Comparison of ENCODE assay signal across 27 cellular contexts in the genomic region with DNA sequence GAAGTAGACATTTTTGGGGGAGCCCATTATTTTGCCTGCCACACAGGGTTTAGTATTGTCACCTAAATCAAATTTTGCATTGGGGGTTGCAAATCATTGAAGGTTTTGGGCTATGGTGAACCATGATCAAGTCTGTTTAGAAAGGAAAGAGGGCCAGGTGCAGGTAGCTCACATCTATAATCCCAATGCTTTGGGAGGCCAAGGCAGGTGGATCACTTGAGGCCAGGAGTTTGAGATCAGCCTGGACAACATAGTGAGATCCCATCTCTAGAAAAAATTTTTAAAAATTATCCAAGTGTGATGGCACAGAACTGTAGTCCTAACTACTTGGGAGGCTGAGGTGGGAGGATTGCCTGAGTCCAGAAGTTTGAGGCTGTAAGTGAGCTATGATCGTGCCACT.
"Had no signal": no experiment of that assay in that cellular context is flagged by ENCODE, and none has a peak within 500 bp of the region (broad histone marks: within the 10 kb centered on the region; RNA-seq: fewer than 3 reads in every experiment).

No MANE protein-coding gene starts in this region.

- H3K27ac ChIP-seq: neural progenitor cell, ovary, parathyroid adenoma, psoas muscle, right lobe of liver, sigmoid colon, stomach, thoracic aorta, thyroid gland, tibial nerve, upper lobe of left lung, vagina had no signal

- H3K27ac Mint-ChIP-seq: nephron; neural progenitor cell; stimulated activated effector memory CD8-positive, alpha-beta T cell treated with anti-CD3 and anti-CD28 coated beads, Interleukin-12 subunit alpha, Interleukin-12 subunit beta, amount 100 ng/mL, for 72 hours; stimulated activated naive CD8-positive, alpha-beta T cell treated with anti-CD3 and anti-CD28 coated beads, Interleukin-15, Interleukin-2, amounts not matched to agents 100 ng/mL and 50 ng/mL, for 24 hours had no signal

- H3K9me3 Mint-ChIP-seq: natural killer cell; nephron; stimulated activated effector memory CD8-positive, alpha-beta T cell treated with anti-CD3 and anti-CD28 coated beads, Interleukin-12 subunit alpha, Interleukin-12 subunit beta, amount 100 ng/mL, for 72 hours; stimulated activated naive CD8-positive, alpha-beta T cell treated with anti-CD3 and anti-CD28 coated beads, Interleukin-15, Interleukin-2, amounts not matched to agents 100 ng/mL and 50 ng/mL, for 24 hours had no signal

- H2AFZ ChIP-seq: neural progenitor cell, parathyroid adenoma had no signal

- H3K36me3 Mint-ChIP-seq: natural killer cell had no signal

- H3K9ac ChIP-seq: neural progenitor cell, parathyroid adenoma had no signal

- H3K27me3 ChIP-seq: neural progenitor cell, ovary, right lobe of liver, sigmoid colon, stomach, thyroid gland, tibial nerve, upper lobe of left lung, vagina had no signal

- H3K4me2 ChIP-seq: neural progenitor cell had no signal

- DNase-seq: natural killer cell; occipital lobe; ovary; posterior cingulate gyrus; psoas muscle; right cardiac atrium; right lobe of liver; sigmoid colon; small intestine; stimulated activated CD4-positive, alpha-beta T cell treated with anti-CD3 and anti-CD28 coated beads, Interleukin-15, amount 100 ng/mL, for 24 hours; stimulated activated CD4-positive, alpha-beta T cell treated with anti-CD3 and anti-CD28 coated beads, Interleukin-2, amount 100 ng/mL, for 24 hours; stimulated activated CD4-positive, alpha-beta T cell treated with anti-CD3 and anti-CD28 coated beads, Interleukin-2, amount 100 ng/mL, for 48 hours; stimulated activated CD4-positive, alpha-beta T cell treated with anti-CD3 and anti-CD28 coated beads, Interleukin-4, amount 100 ng/mL, for 24 hours; stimulated activated naive CD4-positive, alpha-beta T cell treated with Interleukin-2 at 50 U/mL for 16 hours; stomach; thyroid gland; trophoblast cell; upper lobe of left lung had no signal

- H3K4me3 ChIP-seq: neural progenitor cell, ovary, psoas muscle, right lobe of liver, sigmoid colon, stomach, thoracic aorta, thyroid gland, tibial nerve, upper lobe of left lung, vagina had no signal

- H3K27me3 Mint-ChIP-seq: progenitor cell of endocrine pancreas; stimulated activated naive CD8-positive, alpha-beta T cell treated with anti-CD3 and anti-CD28 coated beads, Interleukin-15, Interleukin-2, amounts not matched to agents 100 ng/mL and 50 ng/mL, for 24 hours had no signal

- H3K36me3 ChIP-seq: neural progenitor cell, ovary, right lobe of liver, sigmoid colon, stomach, thoracic aorta, thyroid gland, tibial nerve, upper lobe of left lung, vagina had no signal

- H3K9me3 ChIP-seq: ovary, psoas muscle, right lobe of liver, sigmoid colon, stomach, thoracic aorta, thyroid gland, tibial nerve, upper lobe of left lung, vagina had no signal

- ATAC-seq: natural killer cell; psoas muscle; right cardiac atrium; right lobe of liver; stimulated activated effector memory CD8-positive, alpha-beta T cell treated with anti-CD3 and anti-CD28 coated beads, Interleukin-12 subunit alpha, Interleukin-12 subunit beta, amount 100 ng/mL, for 72 hours had no signal

- H3K4me3 Mint-ChIP-seq: natural killer cell; nephron; neural progenitor cell; stimulated activated effector memory CD8-positive, alpha-beta T cell treated with anti-CD3 and anti-CD28 coated beads, Interleukin-12 subunit alpha, Interleukin-12 subunit beta, amount 100 ng/mL, for 72 hours; stimulated activated naive CD8-positive, alpha-beta T cell treated with anti-CD3 and anti-CD28 coated beads, Interleukin-15, Interleukin-2, amounts not matched to agents 100 ng/mL and 50 ng/mL, for 24 hours had no signal
